2 cellular contexts compared by ENCODE assay signal in the genomic region with DNA sequence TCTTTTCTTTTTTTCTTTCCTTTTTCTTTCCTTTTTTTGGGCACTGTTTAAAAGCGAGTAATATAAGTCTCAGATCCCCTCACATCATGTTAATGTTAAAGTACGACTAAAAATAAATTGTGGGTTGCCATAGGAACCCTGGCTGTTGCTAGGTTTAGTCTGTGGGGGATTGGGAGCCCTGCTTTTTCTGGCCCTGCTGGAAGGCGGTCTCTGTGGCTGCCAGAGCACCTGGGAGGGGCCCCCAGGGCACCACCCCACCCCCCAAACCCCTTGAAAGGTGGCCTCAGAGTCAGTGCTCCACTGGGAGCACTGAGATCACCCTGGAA.
A peak's percentile ranks its signal among the peaks of the same experiment; 100 is the strongest.
TF ChIP-seq lines count a peak whose summit lies in the region.

No MANE protein-coding gene starts in this region.

TF ChIP-seq in GM23338, 12 proteins besides CTCF, POLR2A, EP300 and RAD21:
- TF ChIP-seq POLR2AphosphoS5 (IDR thresholded peaks at IDR 0.05; ENCODE audit: low read depth) (no peak), ZNF114 (CRISPR knock-in tag; IDR thresholded peaks at IDR 0.05) (no peak)

TF ChIP-seq in K562, 482 proteins besides CTCF, POLR2A, EP300 and RAD21:
- TF ChIP-seq C11orf30 (IDR thresholded peaks at IDR 0.05; ENCODE audit: low read depth), result no peak
- TF ChIP-seq, protein P1, sequence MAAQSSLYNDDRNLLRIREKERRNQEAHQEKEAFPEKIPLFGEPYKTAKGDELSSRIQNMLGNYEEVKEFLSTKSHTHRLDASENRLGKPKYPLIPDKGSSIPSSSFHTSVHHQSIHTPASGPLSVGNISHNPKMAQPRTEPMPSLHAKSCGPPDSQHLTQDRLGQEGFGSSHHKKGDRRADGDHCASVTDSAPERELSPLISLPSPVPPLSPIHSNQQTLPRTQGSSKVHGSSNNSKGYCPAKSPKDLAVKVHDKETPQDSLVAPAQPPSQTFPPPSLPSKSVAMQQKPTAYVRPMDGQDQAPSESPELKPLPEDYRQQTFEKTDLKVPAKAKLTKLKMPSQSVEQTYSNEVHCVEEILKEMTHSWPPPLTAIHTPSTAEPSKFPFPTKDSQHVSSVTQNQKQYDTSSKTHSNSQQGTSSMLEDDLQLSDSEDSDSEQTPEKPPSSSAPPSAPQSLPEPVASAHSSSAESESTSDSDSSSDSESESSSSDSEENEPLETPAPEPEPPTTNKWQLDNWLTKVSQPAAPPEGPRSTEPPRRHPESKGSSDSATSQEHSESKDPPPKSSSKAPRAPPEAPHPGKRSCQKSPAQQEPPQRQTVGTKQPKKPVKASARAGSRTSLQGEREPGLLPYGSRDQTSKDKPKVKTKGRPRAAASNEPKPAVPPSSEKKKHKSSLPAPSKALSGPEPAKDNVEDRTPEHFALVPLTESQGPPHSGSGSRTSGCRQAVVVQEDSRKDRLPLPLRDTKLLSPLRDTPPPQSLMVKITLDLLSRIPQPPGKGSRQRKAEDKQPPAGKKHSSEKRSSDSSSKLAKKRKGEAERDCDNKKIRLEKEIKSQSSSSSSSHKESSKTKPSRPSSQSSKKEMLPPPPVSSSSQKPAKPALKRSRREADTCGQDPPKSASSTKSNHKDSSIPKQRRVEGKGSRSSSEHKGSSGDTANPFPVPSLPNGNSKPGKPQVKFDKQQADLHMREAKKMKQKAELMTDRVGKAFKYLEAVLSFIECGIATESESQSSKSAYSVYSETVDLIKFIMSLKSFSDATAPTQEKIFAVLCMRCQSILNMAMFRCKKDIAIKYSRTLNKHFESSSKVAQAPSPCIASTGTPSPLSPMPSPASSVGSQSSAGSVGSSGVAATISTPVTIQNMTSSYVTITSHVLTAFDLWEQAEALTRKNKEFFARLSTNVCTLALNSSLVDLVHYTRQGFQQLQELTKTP (IDR thresholded peaks at IDR 0.05; ENCODE audit: low read depth in 1 of 2, partially characterized antibody in 2 of 2), result no peak
- peak; percentile 42; the same call in 1 of the 2 replicates for TF ChIP-seq RFX1 (IDR thresholded peaks at IDR 0.05)
